In genomic region chr11:65262381-65262680, GRCh38 we compare ENCODE assay signal across 8 cellular contexts. TPM values are rescaled to one million over a fixed set of nuclear protein-coding genes. Genes with fewer than 3 reads are reported as not detected.
DNase-seq lines count a peak whose midpoint lies in the region; ATAC-seq and TF ChIP-seq lines count a peak whose summit lies in the region.

No MANE protein-coding gene starts in this region.

- peak overlapping the region; percentile 90 for H3K18ac ChIP-seq in neuronal stem cell (ENCODE audit: low read length)

- H3K4me2 ChIP-seq in neuronal stem cell (ENCODE audit: insufficient read depth, low read length, poor library complexity, severe bottlenecking) = peak overlapping the region; percentile 74

- H3K4ac ChIP-seq in neuronal stem cell (ENCODE audit: low read length) = no peak overlapping the region

- H2BK15ac ChIP-seq in neuronal stem cell (ENCODE audit: low read length) = no peak overlapping the region

- H3K14ac ChIP-seq in neuronal stem cell (ENCODE audit: low read length) = no peak overlapping the region

- H3K4me1 ChIP-seq in neuronal stem cell (ENCODE audit: control insufficient read depth in 2 of 2, insufficient read depth in 1 of 2, low read depth in 1 of 2, low read length in 2 of 2) = peaks cover 2 to 7% of the 10 kb centered on the region in 2 donors

- no peak for ATAC-seq in HG02763 (IDR thresholded peaks at IDR 0.05; ENCODE audit: unreplicated experiment)

- DNase-seq in GM12865 (ENCODE audit: low read depth) (no peak), RPMI7951 (ENCODE audit: low read depth) (peak; percentile 67), epithelial cell of prostate (ENCODE audit: low read depth, low spot score) (no peak), neuronal stem cell (ENCODE audit: low spot score) (no peak), NCI-H524 (lab: John Stamatoyannopoulos, UW) (no peak), NCI-H2081 treated with DMSO at 0.1 percent for 48 hours (lab: John Stamatoyannopoulos, UW) (no peak), NCI-H524 treated with DMSO at 0.1 percent for 48 hours (lab: John Stamatoyannopoulos, UW) (no peak)

- no peak overlapping the region for H3K23ac ChIP-seq in neuronal stem cell (ENCODE audit: low read depth, low read length, poor library complexity)

- H2BK12ac ChIP-seq in neuronal stem cell (ENCODE audit: low read length) = no peak overlapping the region

- no peak overlapping the region for H2BK120ac ChIP-seq in neuronal stem cell (ENCODE audit: low read depth, low read length)

- H3K27me3 ChIP-seq in neuronal stem cell (ENCODE audit: control insufficient read depth in 3 of 3, insufficient read depth in 3 of 3, low read depth in 1 of 3, low read length in 3 of 3) = no peaks in the 10 kb centered on the region

- WGBS in neuronal stem cell (ENCODE audit: extremely low coverage in 2 of 2, insufficient read length in 2 of 2, insufficient replicate concordance in 1 of 2), 2 donors = no CpG with 5 or more reads among the region's 16 CpGs

- H3K4me3 ChIP-seq in GM12865 (ENCODE audit: low read depth, low read length) = peak overlapping the region; percentile 98
- peak overlapping the region; percentile 85 for H3K4me3 ChIP-seq in neuronal stem cell (ENCODE audit: low read length in 2 of 2)

- no peaks in the 10 kb centered on the region for H3K9me3 ChIP-seq in neuronal stem cell (replicated peaks in 1 of 2; ENCODE audit: control insufficient read depth in 2 of 2, insufficient read depth in 1 of 2, low read depth in 1 of 2, low read length in 2 of 2)

- TF ChIP-seq CTCF in GM12865 (IDR thresholded peaks at IDR 0.05; ENCODE audit: insufficient read depth, low read depth, low read length, missing control alignments) = no peak

- peaks cover 3 to 35% of the 10 kb centered on the region in 2 donors for H3K36me3 ChIP-seq in neuronal stem cell (replicated peaks in 1 of 2; ENCODE audit: control insufficient read depth in 2 of 2, insufficient read depth in 2 of 2, low read length in 2 of 2)

- H4K8ac ChIP-seq in neuronal stem cell (ENCODE audit: low read depth, low read length) = no peak overlapping the region

- H2AFZ ChIP-seq in neuronal stem cell (ENCODE audit: low read length) = peak overlapping the region; percentile 94

- peak overlapping the region; percentile 78 for H3K9ac ChIP-seq in neuronal stem cell (ENCODE audit: low read depth, low read length, poor library complexity)

- H3K27ac ChIP-seq in epithelial cell of prostate (peak overlapping the region; percentile 47), neuronal stem cell (replicated peaks; ENCODE audit: low read length) (no peak overlapping the region)

- H3K79me1 ChIP-seq in neuronal stem cell (ENCODE audit: low read depth, low read length) = peaks cover 5% of the 10 kb centered on the region

- H2AK5ac ChIP-seq in neuronal stem cell (ENCODE audit: low read depth, low read length) = peak overlapping the region; percentile 88

- H4K91ac ChIP-seq in neuronal stem cell (ENCODE audit: low read depth, low read length, poor library complexity) = no peak overlapping the region

- peak overlapping the region; percentile 63 for H2BK5ac ChIP-seq in neuronal stem cell (ENCODE audit: low read length)

RNA-seq across cellular contexts. Expression of gene POLA2, which starts 0.6 kb away (rescaled TPM):
- total RNA-seq in RPMI7951 (2014; rRNA removed; shearing (Covaris generic)) = 28.1 and 43.7 TPM in 2 replicates
- 13.5 TPM for polyA plus RNA-seq in neuronal stem cell (2013, experiment 1 of 2)
- 13.4 TPM for polyA plus RNA-seq in neuronal stem cell (2013, experiment 2 of 2)

RNA-seq across cellular contexts. Expression of gene CDC42EP2, which starts 52.3 kb away (rescaled TPM):
- total RNA-seq in RPMI7951 (2014; rRNA removed; shearing (Covaris generic)) = 7.0 and 7.1 TPM in 2 replicates
- 1.4 TPM for polyA plus RNA-seq in neuronal stem cell (2013, experiment 1 of 2)
- 1.6 TPM for polyA plus RNA-seq in neuronal stem cell (2013, experiment 2 of 2)
